11 cellular contexts compared by ENCODE assay signal in the genomic region with DNA sequence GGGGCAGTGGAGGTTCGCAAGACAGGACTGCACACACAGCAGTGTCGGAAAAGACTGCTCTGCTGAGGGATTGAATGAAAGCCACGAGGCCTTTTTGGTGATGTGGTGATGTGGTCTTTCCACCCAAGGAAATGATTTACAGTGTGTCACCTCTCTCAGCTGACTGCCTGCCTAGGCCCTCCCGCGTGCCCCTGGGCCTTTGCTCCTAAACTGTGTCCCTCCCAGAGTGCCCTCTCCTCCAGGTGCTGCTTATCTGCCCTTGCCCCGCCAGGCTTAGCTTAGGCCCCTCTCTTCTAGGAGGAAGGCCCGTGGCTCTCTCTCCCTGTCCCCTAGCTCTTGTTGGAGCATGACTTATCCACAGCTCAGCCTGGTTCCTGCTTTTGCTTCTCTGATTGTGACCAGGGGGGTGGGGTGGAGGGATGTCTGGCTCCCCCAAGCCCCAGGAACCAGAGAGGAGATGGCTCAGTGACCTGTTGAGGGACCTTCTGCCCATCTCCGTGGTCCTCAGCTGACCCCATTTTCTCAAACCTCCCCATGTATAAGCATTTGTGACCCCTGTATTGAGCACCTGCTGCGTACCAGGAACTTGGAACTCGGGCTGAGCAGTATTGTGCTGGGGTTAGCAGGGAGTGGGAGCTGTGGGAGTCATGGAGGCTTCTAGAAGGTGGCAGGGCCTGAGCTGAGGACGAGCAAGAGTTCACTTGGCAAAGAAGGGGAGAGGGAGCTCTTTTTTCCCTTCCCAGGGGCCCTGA. TPM values are rescaled to one million over a fixed set of nuclear protein-coding genes. Genes with fewer than 3 reads are reported as not detected.
A peak's percentile ranks its signal among the peaks of the same experiment; 100 is the strongest.
DNase-seq lines count a peak whose midpoint lies in the region; ATAC-seq and TF ChIP-seq lines count a peak whose summit lies in the region.
"Had no signal": no experiment of that assay in that cellular context is flagged by ENCODE, and none has a peak within 500 bp of the region (broad histone marks: within the 10 kb centered on the region; RNA-seq: fewer than 3 reads in every experiment).

No MANE protein-coding gene starts in this region.

- H3K36me3 ChIP-seq in muscle layer of colon (ENCODE audit: insufficient read depth, low read length), result no peaks in the 10 kb centered on the region
- H3K36me3 ChIP-seq in HAP-1 (replicated peaks), result no peaks in the 10 kb centered on the region; the same call in 1 of the 2 replicates

- CTCF ChIA-PET in activated CD8-positive, alpha-beta memory T cell treated with anti-CD3 and anti-CD28 coated beads, Interleukin-2, amount 10 ng/mL, durations not matched to agents 7 days and 5 days (lab: Charles Lee), result no interaction called here

- H3K4me1 ChIP-seq in muscle layer of colon (ENCODE audit: insufficient read depth, low read length) (peaks cover 26% of the 10 kb centered on the region), HAP-1 (peaks cover 2% of the 10 kb centered on the region; the same call in 1 of the 2 replicates)

- H3K27me3 Mint-ChIP-seq in activated naive CD8-positive, alpha-beta T cell treated with anti-CD3 and anti-CD28 coated beads, Interleukin-2, amount 50 U/mL, for 24 hours, result peaks cover 2% of the 10 kb centered on the region
- H3K27me3 Mint-ChIP-seq in activated CD8-positive, alpha-beta memory T cell treated with anti-CD3 and anti-CD28 coated beads, Interleukin-2, amount 10 ng/mL, durations not matched to agents 7 days and 5 days, result no peaks in the 10 kb centered on the region

- peaks cover 28% of the 10 kb centered on the region for H3K4me1 Mint-ChIP-seq in activated naive CD8-positive, alpha-beta T cell treated with anti-CD3 and anti-CD28 coated beads, Interleukin-2, amount 50 U/mL, for 24 hours
- H3K4me1 Mint-ChIP-seq in activated CD8-positive, alpha-beta memory T cell treated with anti-CD3 and anti-CD28 coated beads, Interleukin-2, amount 10 ng/mL, durations not matched to agents 7 days and 5 days, result peaks cover 17% of the 10 kb centered on the region

- in situ Hi-C loops in HAP-1 (cut with MboI; ENCODE audit: low sequenced_read_pairs), result no loop called here

- no peaks in the 10 kb centered on the region for H3K9me3 Mint-ChIP-seq in activated naive CD8-positive, alpha-beta T cell treated with anti-CD3 and anti-CD28 coated beads, Interleukin-2, amount 50 U/mL, for 24 hours
- H3K9me3 Mint-ChIP-seq in activated CD8-positive, alpha-beta memory T cell treated with anti-CD3 and anti-CD28 coated beads, Interleukin-2, amount 10 ng/mL, durations not matched to agents 7 days and 5 days (ENCODE audit: low read depth), result no peaks in the 10 kb centered on the region

- H3K36me3 Mint-ChIP-seq in activated naive CD8-positive, alpha-beta T cell treated with anti-CD3 and anti-CD28 coated beads, Interleukin-2, amount 50 U/mL, for 24 hours (ENCODE audit: low read depth), result no peaks in the 10 kb centered on the region
- no peaks in the 10 kb centered on the region for H3K36me3 Mint-ChIP-seq in activated CD8-positive, alpha-beta memory T cell treated with anti-CD3 and anti-CD28 coated beads, Interleukin-2, amount 10 ng/mL, durations not matched to agents 7 days and 5 days

- peak; percentile 82 for ATAC-seq in activated naive CD8-positive, alpha-beta T cell treated with anti-CD3 and anti-CD28 coated beads, Interleukin-2, amount 50 U/mL, for 24 hours
- no peak for ATAC-seq in activated CD8-positive, alpha-beta memory T cell treated with anti-CD3 and anti-CD28 coated beads, Interleukin-2, amount 10 ng/mL, durations not matched to agents 7 days and 5 days

- no peak for TF ChIP-seq CTCF in GM12864 (IDR thresholded peaks at IDR 0.05; ENCODE audit: low read depth, low read length, missing control alignments)

- H3K4me3 ChIP-seq in GM12864 (ENCODE audit: low read depth, low read length) (peak overlapping the region; percentile 57), muscle layer of colon (ENCODE audit: low read depth in 1 of 2, low read length in 2 of 2) (peak overlapping the region in 1 of 2 donors; percentile 74), HAP-1 (no peak overlapping the region)

- H3K9me3 ChIP-seq in muscle layer of colon (ENCODE audit: low read length) (no peaks in the 10 kb centered on the region), HAP-1 (no peaks in the 10 kb centered on the region)

- no peak overlapping the region for H3K9ac ChIP-seq in muscle layer of colon (ENCODE audit: low read length)

- H3K27ac Mint-ChIP-seq in activated naive CD8-positive, alpha-beta T cell treated with anti-CD3 and anti-CD28 coated beads, Interleukin-2, amount 50 U/mL, for 24 hours, result no peak overlapping the region
- H3K27ac Mint-ChIP-seq in activated CD8-positive, alpha-beta memory T cell treated with anti-CD3 and anti-CD28 coated beads, Interleukin-2, amount 10 ng/mL, durations not matched to agents 7 days and 5 days, result no peak overlapping the region

- H3K27ac ChIP-seq in muscle layer of colon (ENCODE audit: low read depth, low read length), result peak overlapping the region; percentile 48

- peak overlapping the region; percentile 36 for H3K4me3 Mint-ChIP-seq in activated naive CD8-positive, alpha-beta T cell treated with anti-CD3 and anti-CD28 coated beads, Interleukin-2, amount 50 U/mL, for 24 hours
- no peak overlapping the region for H3K4me3 Mint-ChIP-seq in activated CD8-positive, alpha-beta memory T cell treated with anti-CD3 and anti-CD28 coated beads, Interleukin-2, amount 10 ng/mL, durations not matched to agents 7 days and 5 days

- DNase-seq in 8988T (peak; percentile 52), GM12864 (ENCODE audit: low read depth) (no peak), HAP-1 (ENCODE audit: low spot score in 2 of 2) (no peak), HuH-7 (ENCODE audit: low spot score) (no peak), midbrain (lab: John Stamatoyannopoulos, UW) (no peak)
- no peak for DNase-seq in activated naive CD8-positive, alpha-beta T cell treated with anti-CD3 and anti-CD28 coated beads, Interleukin-2, amount 50 U/mL, for 24 hours
- no peak for DNase-seq in activated CD8-positive, alpha-beta memory T cell treated with anti-CD3 and anti-CD28 coated beads, Interleukin-2, amount 10 ng/mL, durations not matched to agents 7 days and 5 days
- DNase-seq: erythroblast, GDM1, NCI-H1105 treated with DMSO at 0.1 percent for 48 hours had no signal

- H3K27me3 ChIP-seq in muscle layer of colon (ENCODE audit: control insufficient read depth in 1 of 2, insufficient read depth in 2 of 2, low read length in 2 of 2), result no peaks in the 10 kb centered on the region
- no peaks in the 10 kb centered on the region for H3K27me3 ChIP-seq in HAP-1 (ENCODE audit: low read depth)

RNA-seq across cellular contexts. Expression of gene SRC, which starts 2.1 kb away (rescaled TPM):
- 1 to 10 TPM; 1.9 to 3.6 TPM for total RNA-seq in activated CD8-positive, alpha-beta memory T cell treated with anti-CD3 and anti-CD28 coated beads, Interleukin-2, amount 10 ng/mL, durations not matched to agents 7 days and 5 days

RNA-seq across cellular contexts. Expression of gene MANBAL, which starts 58.6 kb away (rescaled TPM):
- total RNA-seq in activated CD8-positive, alpha-beta memory T cell treated with anti-CD3 and anti-CD28 coated beads, Interleukin-2, amount 10 ng/mL, durations not matched to agents 7 days and 5 days, result 10 to 100 TPM; 11.3 to 11.5 TPM
